ENCODE assay signal across 8 cellular contexts in the genomic region with DNA sequence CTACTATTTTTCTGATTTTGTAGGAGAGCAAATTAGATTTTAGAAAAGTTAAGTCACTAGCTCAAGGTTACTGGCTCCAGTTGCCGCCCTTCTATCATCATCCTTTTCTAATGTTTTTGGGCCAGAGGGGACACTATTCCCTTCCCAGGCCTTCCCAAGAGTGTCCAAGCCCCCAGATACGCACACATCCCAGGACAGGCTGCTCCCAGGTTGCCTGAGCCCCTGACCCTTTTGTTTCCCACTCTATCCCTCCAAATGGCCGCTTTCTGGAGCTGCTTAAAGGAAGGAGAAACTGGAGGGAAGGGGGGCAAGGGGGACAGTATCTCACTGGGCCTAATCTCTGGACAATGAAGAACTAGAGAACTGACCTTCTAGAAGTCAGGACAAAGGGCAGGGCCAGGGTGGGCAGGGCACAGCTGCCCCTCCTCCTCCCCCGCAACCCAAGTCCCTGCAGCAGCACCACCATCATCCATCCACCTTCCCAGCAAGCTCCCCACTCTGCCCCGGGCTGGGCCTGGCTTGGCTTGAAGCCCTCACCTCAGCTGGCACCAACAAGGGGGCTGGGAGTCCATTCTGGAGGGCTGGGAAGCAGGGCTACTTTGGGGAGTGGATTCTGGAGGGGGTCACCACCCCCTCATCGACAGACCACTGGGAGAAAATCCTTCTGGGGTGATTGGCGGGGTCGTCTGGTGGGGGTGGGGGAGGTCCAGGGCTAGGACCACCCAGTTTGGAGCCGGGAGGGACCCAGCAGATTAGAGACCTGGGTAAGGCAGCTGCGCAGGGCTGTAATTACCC. TPM values are rescaled to one million over a fixed set of nuclear protein-coding genes. Genes with fewer than 3 reads are reported as not detected.
DNase-seq lines count a peak whose midpoint lies in the region; ATAC-seq and TF ChIP-seq lines count a peak whose summit lies in the region.

No MANE protein-coding gene starts in this region.

- H4K91ac ChIP-seq in H9 (ENCODE audit: insufficient read length, low read depth, low read length): no peak overlapping the region

- H2BK20ac ChIP-seq in H9 (ENCODE audit: low read depth, low read length, poor library complexity, severe bottlenecking): no peak overlapping the region

- H3K4me1 ChIP-seq in H9 (ENCODE audit: insufficient read depth, low read length): peaks cover 3% of the 10 kb centered on the region; the same call in 1 of the 2 replicates

- no peak overlapping the region for H3T11ph ChIP-seq in H9 (ENCODE audit: low read length)

- no peak overlapping the region for H2BK12ac ChIP-seq in H9 (ENCODE audit: insufficient read length, low read depth, low read length)

- DNase-seq in H9: peak; percentile 51
- no peak for DNase-seq in fibroblast of the aortic adventitia (ENCODE audit: low read depth)
- no peak for DNase-seq in progenitor cell of endocrine pancreas (ENCODE audit: low spot score, unreplicated experiment)
- DNase-seq in omental fat pad (ENCODE audit: low spot score): no peak
- DNase-seq in central memory CD4-positive, alpha-beta T cell: no peak
- no peak for DNase-seq in AG08395 (ENCODE audit: low spot score)
- no peak for DNase-seq in activated CD8-positive, alpha-beta memory T cell treated with anti-CD3 and anti-CD28 coated beads for 24 hours

- peaks cover 8% of the 10 kb centered on the region; the same call in 1 of the 2 replicates for H3F3A ChIP-seq in SU-DHL-6 (ENCODE audit: insufficient read depth)

- H3K27ac ChIP-seq in H9 (ENCODE audit: insufficient read length, low read depth, low read length) (no peak overlapping the region), SU-DHL-6 (ENCODE audit: low read depth, low read length) (no peak overlapping the region; the same call in 1 of the 2 replicates)

- TF ChIP-seq CTCF in H9 (conservative IDR thresholded peaks at IDR 0.05): no peak
- TF ChIP-seq CTCF in SU-DHL-6 (IDR thresholded peaks at IDR 0.05; ENCODE audit: insufficient read depth, low read length, poor library complexity, severe bottlenecking): no peak
- TF ChIP-seq CTCF in fibroblast of the aortic adventitia (IDR thresholded peaks at IDR 0.05; ENCODE audit: insufficient read depth, low read length): no peak
- TF ChIP-seq CTCF in progenitor cell of endocrine pancreas (IDR thresholded peaks at IDR 0.05; ENCODE audit: unreplicated experiment): no peak
- no peak for TF ChIP-seq CTCF in omental fat pad (IDR thresholded peaks at IDR 0.05)

- H3K56ac ChIP-seq in H9 (ENCODE audit: insufficient read length, low read depth, low read length): no peak overlapping the region

- H3K36me3 ChIP-seq in SU-DHL-6 (ENCODE audit: low read length): no peaks in the 10 kb centered on the region

- H3K27ac Mint-ChIP-seq in H9 (peak overlapping the region in 2 of 3 experiments; percentile 36 to 79; a peak in 1 of 7 replicates), progenitor cell of endocrine pancreas (peak overlapping the region; percentile 96)

- peak overlapping the region; percentile 92 for H3K4me3 ChIP-seq in SU-DHL-6 (ENCODE audit: insufficient read depth, low read length, poor library complexity, severe bottlenecking)
- H3K4me3 ChIP-seq in fibroblast of the aortic adventitia (ENCODE audit: low read depth, low read length): peak overlapping the region; percentile 92

- H3K18ac ChIP-seq in H9 (ENCODE audit: insufficient read length, low read depth, low read length): no peak overlapping the region

- no peak overlapping the region for H3K23ac ChIP-seq in H9 (ENCODE audit: insufficient read length, low read depth, low read length)

- H2BK5ac ChIP-seq in H9 (ENCODE audit: insufficient read length, low read length): no peak overlapping the region

- H3K9me2 ChIP-seq in SU-DHL-6 (replicated peaks; ENCODE audit: insufficient read depth, low read length): no peaks in the 10 kb centered on the region

- H3K14ac ChIP-seq in H9 (ENCODE audit: insufficient read depth, low read length): no peak overlapping the region

- peaks cover 19% of the 10 kb centered on the region for H3K23me2 ChIP-seq in H9 (ENCODE audit: insufficient read length, low read depth, low read length, poor library complexity, severe bottlenecking)

- H3K79me2 ChIP-seq in H9 (ENCODE audit: insufficient read depth, low read length): peaks cover 9% of the 10 kb centered on the region; the same call in 1 of the 2 replicates
- peaks cover 34% of the 10 kb centered on the region for H3K79me2 ChIP-seq in SU-DHL-6 (ENCODE audit: insufficient read depth, low read length)

- H4K8ac ChIP-seq in H9 (replicated peaks; ENCODE audit: insufficient read length, low read depth, low read length): no peak overlapping the region

- no peak overlapping the region for H2AFZ ChIP-seq in H9 (ENCODE audit: low read length)
- peak overlapping the region; percentile 98 for H2AFZ ChIP-seq in SU-DHL-6 (ENCODE audit: low read depth, low read length, severe bottlenecking)

- no peak overlapping the region for H3K4ac ChIP-seq in H9 (ENCODE audit: low read depth, low read length)

- H3K9ac ChIP-seq in H9 (ENCODE audit: extremely low read depth, insufficient read length, low read length) (no peak overlapping the region), SU-DHL-6 (ENCODE audit: low read length) (peak overlapping the region; percentile 91)

- H3K36me3 Mint-ChIP-seq in H9 (ENCODE audit: insufficient read depth in 1 of 3, low read depth in 3 of 3) (peaks cover 0 to 3% (median 0%) of the 10 kb centered on the region in 3 experiments; a peak in 1 of 7 replicates), progenitor cell of endocrine pancreas (ENCODE audit: insufficient read depth) (no peaks in the 10 kb centered on the region)

- no peaks in the 10 kb centered on the region for H4K20me1 ChIP-seq in H9 (ENCODE audit: control insufficient read depth, insufficient read depth, insufficient read length)
- H4K20me1 ChIP-seq in SU-DHL-6 (ENCODE audit: low read depth, low read length): no peaks in the 10 kb centered on the region

- H3K79me1 ChIP-seq in H9 (ENCODE audit: insufficient read depth, low read depth, low read length, poor library complexity, severe bottlenecking): peaks cover 4% of the 10 kb centered on the region

- no peak overlapping the region for H4K5ac ChIP-seq in H9 (ENCODE audit: insufficient read length, low read depth, low read length)

- H3K9me3 ChIP-seq in H9 (ENCODE audit: control insufficient read depth, low read depth, low read length) (no peaks in the 10 kb centered on the region), SU-DHL-6 (ENCODE audit: insufficient read depth, low read length) (no peaks in the 10 kb centered on the region)

- H3K27me3 ChIP-seq in H9 (ENCODE audit: insufficient read depth, low read length) (peaks cover 24% of the 10 kb centered on the region; the same call in 1 of the 2 replicates), SU-DHL-6 (ENCODE audit: low read length) (no peaks in the 10 kb centered on the region)

- H2AK5ac ChIP-seq in H9 (ENCODE audit: insufficient read length, low read length): no peak overlapping the region

- peaks cover 38% of the 10 kb centered on the region for H3K27me3 Mint-ChIP-seq in H9 (ENCODE audit: low read depth)
- H3K27me3 Mint-ChIP-seq in progenitor cell of endocrine pancreas: no peaks in the 10 kb centered on the region

- no peak overlapping the region for H2BK120ac ChIP-seq in H9 (ENCODE audit: low read depth, low read length, poor library complexity, severe bottlenecking)

- peaks cover 42 to 48% of the 10 kb centered on the region in 2 experiments for H3K4me1 Mint-ChIP-seq in H9
- peaks cover 42% of the 10 kb centered on the region for H3K4me1 Mint-ChIP-seq in progenitor cell of endocrine pancreas (ENCODE audit: low read depth)

- no peak overlapping the region for H2BK15ac ChIP-seq in H9 (ENCODE audit: low read depth, low read length)

- no peaks in the 10 kb centered on the region for H3K9me3 Mint-ChIP-seq in H9
- no peaks in the 10 kb centered on the region for H3K9me3 Mint-ChIP-seq in progenitor cell of endocrine pancreas (ENCODE audit: low read depth)

- H3K4me2 ChIP-seq in H9 (ENCODE audit: insufficient read depth, insufficient read length, low read length) (peak overlapping the region; percentile 69), SU-DHL-6 (ENCODE audit: low read depth, low read length, poor library complexity, severe bottlenecking) (peak overlapping the region; percentile 77)

- no peak for ATAC-seq in omental fat pad (ENCODE audit: low FRiP score)

- H3K4me3 Mint-ChIP-seq in H9: peak overlapping the region; percentile 81 to 82
- H3K4me3 Mint-ChIP-seq in progenitor cell of endocrine pancreas (ENCODE audit: low read depth): peak overlapping the region; percentile 78

- WGBS in H9 (ENCODE audit: extremely low coverage, insufficient read length, low lambda C conversion rate): no CpG with 5 or more reads among the region's 10 CpGs

RNA-seq across cellular contexts. Expression of a gene that starts 1.0 kb away (rescaled TPM):
- 49.9 and 51.6 TPM in 2 replicates for total RNA-seq in H9 (2021)
- total RNA-seq in fibroblast of the aortic adventitia (ENCODE audit: low replicate concordance): 114 and 180 TPM in 2 replicates
- 98.0 and 109 TPM in 2 replicates for total RNA-seq in progenitor cell of endocrine pancreas
- 100 to 1,000 TPM in 3 of 4 donors, 10 to 100 TPM in 1; 73.3 to 244 (median 115) TPM for total RNA-seq in omental fat pad

RNA-seq across cellular contexts. Expression of a gene that starts 5.7 kb away (rescaled TPM):
- 48.6 and 52.7 TPM in 2 replicates for total RNA-seq in H9 (2021)
- 80.8 and 102 TPM in 2 replicates for total RNA-seq in fibroblast of the aortic adventitia (ENCODE audit: low replicate concordance)
- 61.0 and 63.6 TPM in 2 replicates for total RNA-seq in progenitor cell of endocrine pancreas
- 100 to 1,000 TPM in 1 of 4 donors, 10 to 100 TPM in 3; 76.3 to 104 (median 83.2) TPM for total RNA-seq in omental fat pad

RNA-seq across cellular contexts. Expression of a gene that starts 29.9 kb away (rescaled TPM):
- total RNA-seq in H9 (2021) (1.5 TPM in 2 replicates), fibroblast of the aortic adventitia (ENCODE audit: low replicate concordance) (11.0 and 20.9 TPM in 2 replicates), progenitor cell of endocrine pancreas (0.10 and 0.18 TPM in 2 replicates), omental fat pad (1 to 10 TPM; 2.7 to 6.4 (median 3.7) TPM)
